In genomic region chrX:154082396-154083133, GRCh38 we compare ENCODE assay signal across 1 cellular context.
TF ChIP-seq lines count a peak whose summit lies in the region.

No MANE protein-coding gene starts in this region.

TF ChIP-seq in IMR-90, 13 proteins besides CTCF, POLR2A, EP300 and RAD21 (continued from another document):
- TF ChIP-seq CEBPB (IDR thresholded peaks at IDR 0.05; ENCODE audit: low read depth, low read length), result peak; percentile 73
TF ChIP-seq in IMR-90: peak in this region for 4.
